In the genomic region with DNA sequence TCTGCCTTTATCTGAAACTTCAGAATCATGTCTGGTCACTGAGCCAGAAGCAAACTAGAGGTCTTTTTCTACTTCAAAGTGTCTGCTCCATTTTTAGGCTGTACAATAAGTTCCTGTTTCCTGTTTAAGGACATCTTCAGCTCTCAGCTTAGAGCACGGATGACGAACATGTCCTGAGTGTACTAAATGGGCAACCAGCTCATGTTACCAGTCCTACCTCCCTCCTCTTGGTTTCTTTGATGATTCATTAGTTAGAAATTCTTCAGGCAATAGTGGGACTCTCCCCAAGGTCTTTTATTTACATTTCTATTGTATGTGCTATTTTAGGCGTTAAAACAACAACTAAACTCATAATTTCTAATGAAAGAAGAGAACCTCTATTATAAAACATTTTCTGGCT, we compare ENCODE assay signal across 10 cellular contexts. TPM values are rescaled to one million over a fixed set of nuclear protein-coding genes. Genes with fewer than 3 reads are reported as not detected.
A peak's percentile ranks its signal among the peaks of the same experiment; 100 is the strongest.
DNase-seq lines count a peak whose midpoint lies in the region; ATAC-seq and TF ChIP-seq lines count a peak whose summit lies in the region.
"Had no signal": no experiment of that assay in that cellular context is flagged by ENCODE, and none has a peak within 500 bp of the region (broad histone marks: within the 10 kb centered on the region; RNA-seq: fewer than 3 reads in every experiment).

No MANE protein-coding gene starts in this region.

- H3K9me2 ChIP-seq in HCT116 (ENCODE audit: insufficient read depth) (no peaks in the 10 kb centered on the region), hepatocyte (replicated peaks; ENCODE audit: insufficient read depth) (no peaks in the 10 kb centered on the region)

- H3K79me2 ChIP-seq in HCT116 (ENCODE audit: insufficient read depth, low read length) (no peaks in the 10 kb centered on the region), hepatocyte (no peaks in the 10 kb centered on the region)

- CTCF ChIA-PET in AG04449 (lab: Yijun Ruan, JAX) (interaction anchor here (0.9 to 4.1 kb wide), 7 partner anchors 15 to 535 kb away, joined by 3 to 18 read pairs (median 7); no protein-coding TSS in a partner anchor), HCT116 (lab: Charles Lee) (interaction anchor here (0.8 to 1.2 kb wide), 4 partner anchors 9 to 425 kb away, joined by 3 to 6 read pairs (median 3); no protein-coding TSS in a partner anchor)

- no TSS peak for BruUV-seq in HCT116 (replicated peaks; lab: Mats Ljungman, UMichigan)

- H3K4me1 ChIP-seq in HCT116 (ENCODE audit: control insufficient read depth in 1 of 2, insufficient read depth in 2 of 2, low read length in 2 of 2), result peaks cover 11 to 15% of the 10 kb centered on the region in 2 experiments; a peak in 3 of 4 replicates
- no peaks in the 10 kb centered on the region for H3K4me1 ChIP-seq in hepatocyte (ENCODE audit: insufficient read depth)

- H3K36me3 ChIP-seq in HCT116 (ENCODE audit: control insufficient read depth in 1 of 2, insufficient read depth in 2 of 2, low read length in 2 of 2) (no peaks in the 10 kb centered on the region), hepatocyte (replicated peaks; ENCODE audit: insufficient read depth, low read depth) (no peaks in the 10 kb centered on the region)

- DNase-seq in AG04449 (ENCODE audit: low read depth, low spot score) (peak; percentile 97), HCT116 (ENCODE audit: low read depth, low spot score) (peak; percentile 72), SK-MEL-5 (ENCODE audit: low read depth, low spot score) (peak; percentile 33), hepatocyte (ENCODE audit: low spot score) (peak; percentile 59), NCI-H187 treated with DMSO at 0.1 percent for 48 hours (lab: John Stamatoyannopoulos, UW) (no peak), NCI-H524 treated with DMSO at 0.1 percent for 48 hours (lab: John Stamatoyannopoulos, UW) (no peak), NOMO-1 treated with DMSO at 0.1 percent for 48 hours (lab: John Stamatoyannopoulos, UW; ENCODE audit: unreplicated experiment) (no peak)
- DNase-seq: anterior cingulate cortex, occipital lobe had no signal

- no peak overlapping the region for H3K4me3 ChIP-seq in AG04449 (ENCODE audit: low read depth, low read length)
- H3K4me3 ChIP-seq in HCT116 (replicated peaks in 1 of 2; ENCODE audit: low read depth in 1 of 2, low read length in 2 of 2), result peak overlapping the region in 1 of 2 experiments; percentile 9; a peak in 1 of 4 replicates
- H3K4me3 ChIP-seq in hepatocyte, result no peak overlapping the region

- H3K9ac ChIP-seq in HCT116 (ENCODE audit: low read length), result no peak overlapping the region

- POLR2A ChIA-PET in AG04449 (lab: Yijun Ruan, JAX) (interaction anchor here (0.6 kb wide), 1 partner anchor 613 kb away, joined by 3 read pairs; no protein-coding TSS in a partner anchor), HCT116 (lab: Charles Lee) (no interaction called here)

- H4K20me1 ChIP-seq in HCT116 (ENCODE audit: insufficient read depth) (no peaks in the 10 kb centered on the region), hepatocyte (ENCODE audit: insufficient read depth, poor library complexity, severe bottlenecking) (no peaks in the 10 kb centered on the region)

- TF ChIP-seq POLR2A in HCT116 (IDR thresholded peaks at IDR 0.05; ENCODE audit: borderline replicate concordance, extremely low read depth, insufficient read depth, insufficient read length), result no peak

- WGBS in hepatocyte (ENCODE audit: low lambda C conversion rate, missing lambda C conversion rate), result 54% methylated on average over 3 of the region's 3 CpGs

- TF ChIP-seq CTCF in AG04449 (IDR thresholded peaks at IDR 0.05; ENCODE audit: insufficient read depth, low read length, missing control alignments) (no peak), HCT116 (IDR thresholded peaks at IDR 0.05 in 2 of 3, conservative IDR thresholded peaks at IDR 0.05 in 1 of 3; ENCODE audit: borderline replicate concordance in 1 of 3, insufficient read depth in 1 of 3, low read depth in 2 of 3, low read length in 2 of 3) (no peak), hepatocyte (IDR thresholded peaks at IDR 0.05; ENCODE audit: poor library complexity) (no peak)

- in situ Hi-C loops in SK-MEL-5 (cut with HindIII; ENCODE audit: low pct_unique_long_range_greater_than_20kb, low sequenced_read_pairs), result no loop called here

- TF ChIP-seq RAD21 in HCT116 (IDR thresholded peaks at IDR 0.05; ENCODE audit: low read depth), result no peak

- H3K9me3 ChIP-seq in HCT116 (ENCODE audit: control insufficient read depth in 1 of 2, insufficient read depth in 1 of 2, low read depth in 1 of 2, low read length in 2 of 2) (peaks cover 0 to 8% of the 10 kb centered on the region in 2 experiments; a peak in 1 of 4 replicates), hepatocyte (ENCODE audit: low read depth) (no peaks in the 10 kb centered on the region)

- intact Hi-C loops in HCT116 (cut with micrococcal nuclease), result no loop called here

- H3K27me3 ChIP-seq in HCT116 (ENCODE audit: insufficient read depth, low read length) (no peaks in the 10 kb centered on the region), hepatocyte (no peaks in the 10 kb centered on the region)

- no peak overlapping the region for H3K27ac ChIP-seq in HCT116 (ENCODE audit: low read depth, low read length)
- peak overlapping the region; percentile 67 for H3K27ac ChIP-seq in hepatocyte

- H3K4me2 ChIP-seq in HCT116 (ENCODE audit: low read length) (peak overlapping the region; percentile 61), hepatocyte (peak overlapping the region; percentile 38)

- RAD21 ChIA-PET in HCT116 (lab: Charles Lee; ENCODE audit: low non-redundant PET in 1 of 2, low total read pairs in 2 of 2, uncharacterized antibody in 2 of 2, unreplicated experiment in 2 of 2), result no interaction called here

- ATAC-seq in HCT116 (peak; percentile 95), GM21737 (IDR thresholded peaks at IDR 0.05; ENCODE audit: unreplicated experiment) (no peak)

- H2AFZ ChIP-seq in HCT116 (ENCODE audit: low read depth, low read length, poor library complexity, severe bottlenecking) (peak overlapping the region; percentile 42), hepatocyte (no peak overlapping the region)

TF ChIP-seq in HCT116, 20 proteins besides CTCF, POLR2A, EP300 and RAD21 (continues in another document):
- no peak for TF ChIP-seq SIN3A (IDR thresholded peaks at IDR 0.05; ENCODE audit: low read depth)
- no peak for TF ChIP-seq YY1 (IDR thresholded peaks at IDR 0.05; ENCODE audit: extremely low read depth, insufficient replicate concordance, low read depth, low read length)
- TF ChIP-seq ZNF274 (IDR thresholded peaks at IDR 0.05; ENCODE audit: low read depth, low read length), result no peak
- TF ChIP-seq, protein P1, sequence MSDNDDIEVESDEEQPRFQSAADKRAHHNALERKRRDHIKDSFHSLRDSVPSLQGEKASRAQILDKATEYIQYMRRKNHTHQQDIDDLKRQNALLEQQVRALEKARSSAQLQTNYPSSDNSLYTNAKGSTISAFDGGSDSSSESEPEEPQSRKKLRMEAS (IDR thresholded peaks at IDR 0.05), result 0 out of 2 replicates have a peak, but pooled peaks have one; percentile 29
- TF ChIP-seq EZH2 (IDR thresholded peaks at IDR 0.05), result no peak
- TF ChIP-seq CBX3 (IDR thresholded peaks at IDR 0.05; ENCODE audit: low read depth), result peak; percentile 81
- TF ChIP-seq POLR2AphosphoS5 (IDR thresholded peaks at IDR 0.05; ENCODE audit: low read depth, low read length), result no peak
- TF ChIP-seq SRF (IDR thresholded peaks at IDR 0.05; ENCODE audit: low read depth), result no peak
- TF ChIP-seq ZFX (IDR thresholded peaks at IDR 0.05), result no peak
- TF ChIP-seq, protein P2, sequence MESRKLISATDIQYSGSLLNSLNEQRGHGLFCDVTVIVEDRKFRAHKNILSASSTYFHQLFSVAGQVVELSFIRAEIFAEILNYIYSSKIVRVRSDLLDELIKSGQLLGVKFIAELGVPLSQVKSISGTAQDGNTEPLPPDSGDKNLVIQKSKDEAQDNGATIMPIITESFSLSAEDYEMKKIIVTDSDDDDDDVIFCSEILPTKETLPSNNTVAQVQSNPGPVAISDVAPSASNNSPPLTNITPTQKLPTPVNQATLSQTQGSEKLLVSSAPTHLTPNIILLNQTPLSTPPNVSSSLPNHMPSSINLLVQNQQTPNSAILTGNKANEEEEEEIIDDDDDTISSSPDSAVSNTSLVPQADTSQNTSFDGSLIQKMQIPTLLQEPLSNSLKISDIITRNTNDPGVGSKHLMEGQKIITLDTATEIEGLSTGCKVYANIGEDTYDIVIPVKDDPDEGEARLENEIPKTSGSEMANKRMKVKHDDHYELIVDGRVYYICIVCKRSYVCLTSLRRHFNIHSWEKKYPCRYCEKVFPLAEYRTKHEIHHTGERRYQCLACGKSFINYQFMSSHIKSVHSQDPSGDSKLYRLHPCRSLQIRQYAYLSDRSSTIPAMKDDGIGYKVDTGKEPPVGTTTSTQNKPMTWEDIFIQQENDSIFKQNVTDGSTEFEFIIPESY (IDR thresholded peaks at IDR 0.05; ENCODE audit: extremely low read depth, insufficient replicate concordance, low read length), result peak; percentile 10

RNA-seq across cellular contexts. Expression of a gene that starts 58.0 kb away (rescaled TPM):
- total RNA-seq in HCT116 (2021; ENCODE audit: unreplicated experiment) (4.5 TPM), hepatocyte (7.1 and 8.7 TPM in 2 replicates)
- 0.85 and 1.6 TPM in 2 replicates for polyA plus RNA-seq in HCT116 (2012)
- total RNA-seq in SK-MEL-5 (2014; rRNA removed; shearing (Covaris generic)), result not detected in 2 replicates
- polyA plus RNA-seq in SK-MEL-5 (2015; cell fraction: cytosol; rRNA removed), result not detected in 2 replicates
- not detected in 2 replicates for polyA plus RNA-seq in SK-MEL-5 (2015; cell fraction: nucleus; rRNA removed)
- 2.4 and 3.7 TPM in 2 replicates for polyA plus RNA-seq in hepatocyte

Comparison
In these comparisons a context has a peak if more than half of its experiments do, and no peak if none do; other contexts are left out.
1. DNase-seq: peak in AG04449 (single experiment), HCT116 (single experiment), SK-MEL-5 (single experiment) and hepatocyte (single experiment); none in NCI-H187 treated with DMSO at 0.1 percent for 48 hours (single experiment), NCI-H524 treated with DMSO at 0.1 percent for 48 hours (single experiment) and NOMO-1 treated with DMSO at 0.1 percent for 48 hours (single experiment).